In genomic region chr1:163174524-163175437, GRCh38 we compare ENCODE assay signal across 8 cellular contexts. TPM values are rescaled to one million over a fixed set of nuclear protein-coding genes. Genes with fewer than 3 reads are reported as not detected.
DNase-seq lines count a peak whose midpoint lies in the region; ATAC-seq and TF ChIP-seq lines count a peak whose summit lies in the region.

No MANE protein-coding gene starts in this region.

- no TSS peak for BruUV-seq in OCI-LY7 (replicated peaks; lab: Mats Ljungman, UMichigan)

- no peaks in the 10 kb centered on the region for H3K79me2 ChIP-seq in OCI-LY7 (ENCODE audit: insufficient read depth, low read depth, low read length)

- H3K9me2 ChIP-seq in OCI-LY7 (ENCODE audit: insufficient read depth, low read length): no peaks in the 10 kb centered on the region

- H3K4me2 ChIP-seq in OCI-LY7 (ENCODE audit: low read length): no peak overlapping the region

- H3K36me3 ChIP-seq in GM06990 (ENCODE audit: control insufficient read depth, insufficient read depth, low read length) (no peaks in the 10 kb centered on the region), OCI-LY7 (ENCODE audit: insufficient read depth, low read length) (no peaks in the 10 kb centered on the region)
- H3K36me3 ChIP-seq in effector memory CD4-positive, alpha-beta T cell (ENCODE audit: control insufficient read depth, insufficient read depth, low read length): no peaks in the 10 kb centered on the region
- H3K36me3 ChIP-seq in CD8-positive, alpha-beta memory T cell (ENCODE audit: insufficient read depth, low read length): no peaks in the 10 kb centered on the region

- no peak overlapping the region for H2AFZ ChIP-seq in OCI-LY7 (ENCODE audit: low read length)

- ATAC-seq in Right ventricle myocardium superior (ENCODE audit: poor library complexity): peak; percentile 86

- H3K27ac ChIP-seq in OCI-LY7 (ENCODE audit: low read depth, low read length, poor library complexity, severe bottlenecking): no peak overlapping the region
- H3K27ac ChIP-seq in effector memory CD4-positive, alpha-beta T cell (ENCODE audit: insufficient read depth, low read length, poor library complexity, severe bottlenecking): no peak overlapping the region
- H3K27ac ChIP-seq in CD8-positive, alpha-beta memory T cell (ENCODE audit: low read depth, low read length): no peak overlapping the region

- H3K9me3 ChIP-seq in OCI-LY7 (ENCODE audit: low read length): no peaks in the 10 kb centered on the region
- H3K9me3 ChIP-seq in effector memory CD4-positive, alpha-beta T cell (ENCODE audit: control insufficient read depth, low read length): no peaks in the 10 kb centered on the region
- H3K9me3 ChIP-seq in CD8-positive, alpha-beta memory T cell (ENCODE audit: low read length): no peaks in the 10 kb centered on the region

- no peaks in the 10 kb centered on the region for H3K36me3 Mint-ChIP-seq in progenitor cell of endocrine pancreas (ENCODE audit: insufficient read depth)
- H3K36me3 Mint-ChIP-seq in CD8-positive, alpha-beta memory T cell: no peaks in the 10 kb centered on the region

- no peaks in the 10 kb centered on the region for H4K20me1 ChIP-seq in OCI-LY7 (ENCODE audit: insufficient read depth, low read length)

- CTCF ChIA-PET in OCI-LY7 (lab: Charles Lee; ENCODE audit: unreplicated experiment): no interaction called here
- CTCF ChIA-PET in CD8-positive, alpha-beta memory T cell (lab: Charles Lee): no interaction called here

- H3K4me3 ChIP-seq in GM06990 (replicated peaks; ENCODE audit: low read depth, low read length) (no peak overlapping the region), OCI-LY7 (ENCODE audit: low read depth, low read length, poor library complexity, severe bottlenecking) (no peak overlapping the region)
- no peak overlapping the region for H3K4me3 ChIP-seq in Jurkat, Clone E6-1 (ENCODE audit: low read length)
- H3K4me3 ChIP-seq in effector memory CD4-positive, alpha-beta T cell (ENCODE audit: insufficient read depth, low read depth, low read length, poor library complexity, severe bottlenecking): no peak overlapping the region
- no peak overlapping the region for H3K4me3 ChIP-seq in CD8-positive, alpha-beta memory T cell (ENCODE audit: low read length)

- peak; percentile 85 for TF ChIP-seq CTCF in GM06990 (IDR thresholded peaks at IDR 0.05; ENCODE audit: insufficient read depth, low read length, poor library complexity, severe bottlenecking)
- TF ChIP-seq CTCF in OCI-LY7 (conservative IDR thresholded peaks at IDR 0.05; ENCODE audit: low read length): peak; percentile 93
- TF ChIP-seq CTCF in progenitor cell of endocrine pancreas (IDR thresholded peaks at IDR 0.05; ENCODE audit: unreplicated experiment): peak; percentile 87

- H3K4me1 ChIP-seq in OCI-LY7 (ENCODE audit: insufficient read depth, low read length, poor library complexity, severe bottlenecking): no peaks in the 10 kb centered on the region
- no peaks in the 10 kb centered on the region for H3K4me1 ChIP-seq in effector memory CD4-positive, alpha-beta T cell (ENCODE audit: control insufficient read depth, insufficient read depth, low read length, poor library complexity, severe bottlenecking)
- H3K4me1 ChIP-seq in CD8-positive, alpha-beta memory T cell (ENCODE audit: insufficient read depth, low read length): no peaks in the 10 kb centered on the region

- DNase-seq in GM06990 (ENCODE audit: extremely low read depth, insufficient read length) (no peak), OCI-LY7 (ENCODE audit: low spot score) (peak; percentile 44), Right ventricle myocardium superior (peak; percentile 81), progenitor cell of endocrine pancreas (ENCODE audit: low spot score, unreplicated experiment) (peak; percentile 44)
- peak; percentile 29 for DNase-seq in Jurkat, Clone E6-1 (ENCODE audit: low read depth, low spot score)
- DNase-seq in activated naive CD4-positive, alpha-beta T cell treated with Interleukin-2 at 50 U/mL for 16 hours: peak; percentile 7
- no peak for DNase-seq in effector memory CD4-positive, alpha-beta T cell
- DNase-seq in CD8-positive, alpha-beta memory T cell: no peak

- H3K4me1 Mint-ChIP-seq in progenitor cell of endocrine pancreas (ENCODE audit: low read depth): peaks cover 11% of the 10 kb centered on the region
- H3K4me1 Mint-ChIP-seq in CD8-positive, alpha-beta memory T cell: no peaks in the 10 kb centered on the region

- H3K27ac Mint-ChIP-seq in progenitor cell of endocrine pancreas: no peak overlapping the region
- no peak overlapping the region for H3K27ac Mint-ChIP-seq in CD8-positive, alpha-beta memory T cell

- no peaks in the 10 kb centered on the region for H3K27me3 ChIP-seq in GM06990 (replicated peaks; ENCODE audit: control insufficient read depth, insufficient read depth, low read length)
- H3K27me3 ChIP-seq in effector memory CD4-positive, alpha-beta T cell (replicated peaks; ENCODE audit: control insufficient read depth, insufficient read depth, low read length, poor library complexity, severe bottlenecking): no peaks in the 10 kb centered on the region
- no peaks in the 10 kb centered on the region for H3K27me3 ChIP-seq in CD8-positive, alpha-beta memory T cell (ENCODE audit: insufficient read depth, low read length, poor library complexity, severe bottlenecking)

- no peaks in the 10 kb centered on the region for H3K9me3 Mint-ChIP-seq in progenitor cell of endocrine pancreas (ENCODE audit: low read depth)
- H3K9me3 Mint-ChIP-seq in CD8-positive, alpha-beta memory T cell: no peaks in the 10 kb centered on the region

- no peak overlapping the region for H3K4me3 Mint-ChIP-seq in progenitor cell of endocrine pancreas (ENCODE audit: low read depth)
- no peak overlapping the region for H3K4me3 Mint-ChIP-seq in CD8-positive, alpha-beta memory T cell

- intact Hi-C loops in OCI-LY7 (cut with micrococcal nuclease; ENCODE audit: unreplicated experiment): loop anchor here (5.0 to 10.0 kb wide), 3 partner anchors 100 to 327 kb away; no protein-coding TSS in a partner anchor
- intact Hi-C loops in Right ventricle myocardium superior (cut with DNase I): loop anchor here (2.0 to 10.0 kb wide), 3 partner anchors 102 to 296 kb away; no protein-coding TSS in a partner anchor

- POLR2A ChIA-PET in OCI-LY7 (lab: Charles Lee): no interaction called here
- POLR2A ChIA-PET in CD8-positive, alpha-beta memory T cell (lab: Charles Lee): no interaction called here

- peaks cover 3% of the 10 kb centered on the region for H3K27me3 Mint-ChIP-seq in progenitor cell of endocrine pancreas
- H3K27me3 Mint-ChIP-seq in CD8-positive, alpha-beta memory T cell: peaks cover 0 to 13% of the 10 kb centered on the region in 2 donors

RNA-seq across cellular contexts. Expression of gene RGS5, which starts 27.9 kb away (rescaled TPM):
- polyA plus RNA-seq in Jurkat, Clone E6-1 (2012; ENCODE audit: insufficient read depth, insufficient read length): 5.0 TPM
- total RNA-seq in OCI-LY7 (2014; rRNA removed; shearing (Covaris generic)): 0.88 and 6.5 TPM in 2 replicates
- total RNA-seq in OCI-LY7 (2022) (1.2 and 1.6 TPM in 2 replicates), Right ventricle myocardium superior (270 TPM), progenitor cell of endocrine pancreas (2.9 and 5.7 TPM in 2 replicates)
- total RNA-seq in CD8-positive, alpha-beta memory T cell: 1 to 10 TPM; 2.8 to 3.0 TPM
- 4.9 TPM for polyA plus RNA-seq in CD8-positive, alpha-beta memory T cell

Comparison
In these comparisons a context has a peak if more than half of its experiments do, and no peak if none do; other contexts are left out.
1. DNase-seq: peak in Jurkat, Clone E6-1 (single experiment), OCI-LY7 (single experiment), activated naive CD4-positive, alpha-beta T cell treated with Interleukin-2 at 50 U/mL for 16 hours (single experiment), Right ventricle myocardium superior (single experiment) and progenitor cell of endocrine pancreas (single experiment); none in GM06990 (single experiment), effector memory CD4-positive, alpha-beta T cell (0 of 3) and CD8-positive, alpha-beta memory T cell (0 of 5).
2. RNA of gene RGS5, which starts 27.9 kb away (total RNA-seq): 270 TPM in Right ventricle myocardium superior (single experiment); 2.8 to 3.0 TPM in CD8-positive, alpha-beta memory T cell, 2.9 to 5.7 TPM in progenitor cell of endocrine pancreas and 0.88 to 6.5 TPM in OCI-LY7; every median in the first group is over 10 times any median in the second.
3. Peak in every context shown above with its lines, with median percentiles within 50 percentile points of each other: CTCF ChIP-seq.